Comparison of ENCODE assay signal across 8 cellular contexts in the genomic region with DNA sequence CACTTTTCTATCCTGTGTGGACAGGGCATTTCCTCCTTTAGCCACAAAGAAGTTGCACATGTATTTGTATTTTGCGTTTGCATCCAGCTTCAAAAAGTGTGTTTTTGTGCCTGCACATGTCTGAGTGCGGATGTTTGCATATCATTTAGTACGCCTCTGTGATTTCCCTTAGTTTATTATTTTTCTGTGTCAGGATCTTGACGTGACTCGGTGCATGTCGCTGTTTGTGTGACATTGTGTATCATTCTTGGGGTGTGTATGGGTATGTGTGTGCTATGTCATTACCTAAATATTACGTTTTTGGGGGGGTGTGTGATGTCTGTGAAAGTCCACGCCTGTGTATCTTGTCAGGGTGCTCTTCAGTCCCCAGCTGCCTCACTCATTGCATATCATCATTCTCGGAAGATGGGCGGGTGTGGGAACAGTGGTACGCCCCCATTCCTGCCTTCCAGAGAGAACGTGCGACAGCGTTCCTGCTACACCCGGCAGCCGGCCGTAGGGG. TPM values are rescaled to one million over a fixed set of nuclear protein-coding genes. Genes with fewer than 3 reads are reported as not detected.
DNase-seq lines count a peak whose midpoint lies in the region; ATAC-seq and TF ChIP-seq lines count a peak whose summit lies in the region.

No MANE protein-coding gene starts in this region.

- no peak for ATAC-seq in heart right ventricle
- ATAC-seq in left cardiac atrium = no peak

- no peak for TF ChIP-seq POLR2A in lower leg skin (IDR thresholded peaks at IDR 0.05)

- peak overlapping the region; percentile 69 to 97 (median 84) for H3K4me3 ChIP-seq in heart right ventricle
- peak overlapping the region; percentile 71 to 97 for H3K4me3 ChIP-seq in ascending aorta
- H3K4me3 ChIP-seq in lower leg skin (ENCODE audit: low read depth, poor library complexity, severe bottlenecking) = peak overlapping the region; percentile 85
- peak overlapping the region; percentile 68 for H3K4me3 ChIP-seq in urinary bladder (ENCODE audit: low read depth, low read length)

- H3K27ac ChIP-seq in heart right ventricle = peak overlapping the region in 8 of 10 donors; percentile 92 to 99 (median 97)
- no peak overlapping the region for H3K27ac ChIP-seq in ascending aorta
- no peak overlapping the region for H3K27ac ChIP-seq in urinary bladder (ENCODE audit: low read depth)

- 4 to 6% methylated on average over 17 of the region's 17 CpGs for WGBS in heart right ventricle, 2 donors
- WGBS in lower leg skin, 2 donors = 1 to 2% methylated on average over 17 of the region's 17 CpGs
- WGBS in urinary bladder = 4% methylated on average over 17 of the region's 17 CpGs

- H3K27me3 ChIP-seq in heart right ventricle (no peaks in the 10 kb centered on the region), ascending aorta (no peaks in the 10 kb centered on the region)

- intact Hi-C loops in heart right ventricle (cut with DNase I) (loop anchor here in 6 of 10 donors (5.0 kb wide), 3 partner anchors 44 to 51 kb away; a partner anchor contains a TSS), left cardiac atrium (cut with DNase I) (no loop called here), ascending aorta (cut with DNase I) (loop anchor here (1.0 to 5.0 kb wide), 3 partner anchors 47 to 69 kb away; a partner anchor contains a TSS), lower leg skin (cut with DNase I; ENCODE audit: low total_unique reads) (no loop called here)

- DNase-seq in heart right ventricle (no peak), left cardiac atrium (no peak), ascending aorta (ENCODE audit: low spot score in 2 of 2) (no peak), lower leg skin (ENCODE audit: low spot score in 2 of 2) (no peak), DMS79 treated with DMSO at 0.1 percent for 48 hours (lab: John Stamatoyannopoulos, UW) (no peak), NCI-H2227 treated with DMSO at 0.1 percent for 48 hours (lab: John Stamatoyannopoulos, UW) (no peak), NCI-H82 treated with DMSO at 0.1 percent for 48 hours (lab: John Stamatoyannopoulos, UW; ENCODE audit: unreplicated experiment) (no peak)

- peaks cover 0 to 37% (median 29%) of the 10 kb centered on the region in 9 donors for H3K4me1 ChIP-seq in heart right ventricle
- H3K4me1 ChIP-seq in ascending aorta = peaks cover 5 to 19% of the 10 kb centered on the region in 2 donors
- H3K4me1 ChIP-seq in urinary bladder (ENCODE audit: insufficient read depth) = no peaks in the 10 kb centered on the region

- H3K9me3 ChIP-seq in heart right ventricle (no peaks in the 10 kb centered on the region), ascending aorta (no peaks in the 10 kb centered on the region)

- H3K36me3 ChIP-seq in heart right ventricle = peaks cover 0 to 15% (median 0%) of the 10 kb centered on the region in 9 donors
- no peaks in the 10 kb centered on the region for H3K36me3 ChIP-seq in ascending aorta
- H3K36me3 ChIP-seq in urinary bladder (ENCODE audit: insufficient read depth) = no peaks in the 10 kb centered on the region

- TF ChIP-seq CTCF in heart right ventricle (IDR thresholded peaks at IDR 0.05) (no peak), ascending aorta (IDR thresholded peaks at IDR 0.05) (no peak), lower leg skin (IDR thresholded peaks at IDR 0.05) (peak in 1 of 3 donors; percentile 43)

RNA-seq across cellular contexts. Expression of a gene that starts 0.4 kb away (rescaled TPM):
- 100 to 1,000 TPM; 126 to 173 (median 139) TPM for total RNA-seq in heart right ventricle
- 100 to 1,000 TPM in 1 of 2 donors, 10 to 100 TPM in 1; 43.8 to 103 TPM for polyA plus RNA-seq in heart right ventricle
- total RNA-seq in left cardiac atrium = 100 to 1,000 TPM; 108 to 123 TPM
- 27.6 TPM for total RNA-seq in ascending aorta
- 10 to 100 TPM; 47.4 to 81.5 (median 64.7) TPM for total RNA-seq in lower leg skin
- 91.9 TPM for total RNA-seq in urinary bladder
- 110 TPM for polyA plus RNA-seq in urinary bladder

RNA-seq across cellular contexts. Expression of a gene that starts 41.9 kb away (rescaled TPM):
- total RNA-seq in heart right ventricle (under 1 TPM in 1 of 10 donors, not detected in 9; 0.19 TPM), left cardiac atrium (not detected), ascending aorta (not detected), lower leg skin (1 to 10 TPM; 1.5 to 4.1 (median 2.6) TPM), urinary bladder (not detected)
- polyA plus RNA-seq in heart right ventricle (not detected), urinary bladder (not detected)

RNA-seq across cellular contexts. Expression of a gene that starts 47.7 kb away (rescaled TPM):
- 100 to 1,000 TPM; 122 to 209 (median 176) TPM for total RNA-seq in heart right ventricle
- 100 to 1,000 TPM in 1 of 2 donors, 10 to 100 TPM in 1; 86.8 to 134 TPM for polyA plus RNA-seq in heart right ventricle
- total RNA-seq in left cardiac atrium = 100 to 1,000 TPM; 104 to 162 TPM
- total RNA-seq in ascending aorta = 58.8 TPM
- total RNA-seq in lower leg skin = 100 to 1,000 TPM; 108 to 135 (median 122) TPM
- 454 TPM for total RNA-seq in urinary bladder
- 163 TPM for polyA plus RNA-seq in urinary bladder

RNA-seq across cellular contexts. Expression of a gene that starts 48.5 kb away (rescaled TPM):
- total RNA-seq in heart right ventricle = 1 to 10 TPM in 3 of 10 donors, under 1 TPM in 7; 0.28 to 6.6 (median 0.65) TPM
- polyA plus RNA-seq in heart right ventricle = 1 to 10 TPM in 1 of 2 donors, under 1 TPM in 1; 0.67 to 1.5 TPM
- total RNA-seq in left cardiac atrium = 1 to 10 TPM in 1 of 2 donors, under 1 TPM in 1; 0.55 to 1.2 TPM
- 8.0 TPM for total RNA-seq in ascending aorta
- not detected for total RNA-seq in lower leg skin
- 0.63 TPM for total RNA-seq in urinary bladder
- 0.56 TPM for polyA plus RNA-seq in urinary bladder

RNA-seq across cellular contexts. Expression of a gene that starts 53.7 kb away (rescaled TPM):
- total RNA-seq in heart right ventricle (10 to 100 TPM; 26.3 to 64.8 (median 37.3) TPM), left cardiac atrium (10 to 100 TPM; 21.7 to 27.9 TPM), ascending aorta (4.3 TPM), lower leg skin (under 1 TPM; 0.25 to 0.47 (median 0.33) TPM), urinary bladder (1.4 TPM)
- polyA plus RNA-seq in heart right ventricle (10 to 100 TPM; 12.2 to 28.5 TPM), urinary bladder (3.1 TPM)

Comparison
In these comparisons a context has a peak if more than half of its experiments do, and no peak if none do; other contexts are left out.
1. intact Hi-C loops: an anchor here in heart right ventricle (5.0 kb wide) and ascending aorta (1.0 to 5.0 kb wide); none called in left cardiac atrium and lower leg skin.
2. H3K27ac ChIP-seq: peak in heart right ventricle (8 of 10); none in ascending aorta (0 of 2) and urinary bladder (single experiment).
3. Peak in every context shown above with its lines, with median percentiles within 50 percentile points of each other: H3K4me3 ChIP-seq.